ENCODE assay signal across 8 cellular contexts in the genomic region with DNA sequence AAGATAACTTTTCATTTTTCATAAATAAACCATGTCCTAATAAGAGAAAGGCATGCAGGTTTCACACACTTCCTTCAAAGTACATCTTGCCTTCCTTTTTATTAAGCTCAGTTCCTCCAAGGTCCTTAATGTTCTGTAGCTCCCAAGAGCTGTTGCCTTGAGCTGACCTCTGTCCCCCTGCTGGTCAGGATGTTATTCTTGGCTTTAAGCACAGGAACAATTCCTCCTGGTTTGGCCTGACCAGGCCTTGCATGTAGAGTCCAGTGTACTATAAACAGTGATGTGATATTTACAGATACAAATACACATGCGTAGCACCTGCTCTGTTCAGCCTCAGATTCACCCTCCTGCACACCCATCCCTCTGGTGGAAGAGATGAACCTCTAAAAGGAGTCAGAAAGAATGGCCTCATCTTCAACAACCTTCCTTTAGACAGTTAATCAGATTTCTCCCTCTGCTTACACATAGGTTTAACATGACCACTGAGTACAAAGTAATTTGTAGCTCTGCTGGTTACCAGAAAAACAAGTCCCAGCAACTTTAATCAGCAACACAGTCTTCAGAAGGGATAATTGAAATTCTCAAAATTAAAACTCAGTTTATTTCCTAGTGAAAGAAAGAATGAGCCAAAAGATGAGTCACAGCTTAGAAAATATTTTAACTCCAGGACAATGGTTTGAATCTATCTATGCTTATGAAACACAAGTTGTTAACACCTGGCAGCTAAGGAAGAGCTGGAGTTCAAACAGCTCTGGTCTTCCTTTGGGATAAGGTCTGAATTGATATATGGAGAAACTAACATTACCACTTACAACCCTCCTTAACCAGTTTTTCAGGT. TPM values are rescaled to one million over a fixed set of nuclear protein-coding genes. Genes with fewer than 3 reads are reported as not detected.
DNase-seq lines count a peak whose midpoint lies in the region; ATAC-seq and TF ChIP-seq lines count a peak whose summit lies in the region.

No MANE protein-coding gene starts in this region.

- H3K27ac ChIP-seq in testis = peak overlapping the region in 1 of 2 donors; percentile 81

- no peaks in the 10 kb centered on the region for H3K9me3 Mint-ChIP-seq in Calu3 (ENCODE audit: low read depth, unreplicated experiment)

- H3K4me1 Mint-ChIP-seq in Calu3 (ENCODE audit: low read depth, unreplicated experiment) = peaks cover 12% of the 10 kb centered on the region

- H3K4me3 Mint-ChIP-seq in Calu3 (ENCODE audit: low read depth, unreplicated experiment) = no peak overlapping the region

- no peak for ATAC-seq in HG03025 (IDR thresholded peaks at IDR 0.05; ENCODE audit: low FRiP score, unreplicated experiment)
- ATAC-seq in GM19397 (IDR thresholded peaks at IDR 0.05; ENCODE audit: unreplicated experiment) = no peak

- BruUV-seq in Calu3 (replicated peaks; lab: Mats Ljungman, UMichigan) = no TSS peak

- no peaks in the 10 kb centered on the region for H3K27me3 Mint-ChIP-seq in Calu3 (ENCODE audit: unreplicated experiment)

- H3K36me3 ChIP-seq in MG63 (no peaks in the 10 kb centered on the region; the same call in 1 of the 2 replicates), kidney epithelial cell (ENCODE audit: control insufficient read depth, insufficient read depth, low read length) (no peaks in the 10 kb centered on the region), testis (ENCODE audit: low read depth, missing control alignments) (no peaks in the 10 kb centered on the region)

- TF ChIP-seq CTCF in Calu3 (IDR thresholded peaks at IDR 0.05; ENCODE audit: unreplicated experiment) (peak; percentile 56), kidney epithelial cell (IDR thresholded peaks at IDR 0.05; ENCODE audit: insufficient read depth, low read length, poor library complexity, severe bottlenecking) (peak; percentile 41), testis (IDR thresholded peaks at IDR 0.05) (peak; percentile 46 to 59 (median 52))

- TF ChIP-seq POLR2A in testis (IDR thresholded peaks at IDR 0.05) = no peak

- 38 to 44% methylated on average over 1 of the region's 1 CpG for WGBS in testis, 2 donors

- no peaks in the 10 kb centered on the region for H3K36me3 Mint-ChIP-seq in Calu3 (ENCODE audit: insufficient read depth, unreplicated experiment)

- DNase-seq in Calu3 = peak; percentile 61
- peak; percentile 77 for DNase-seq in MG63
- DNase-seq in brain pericyte (ENCODE audit: low read depth, low spot score) = peak; percentile 94
- DNase-seq in kidney epithelial cell (ENCODE audit: low read depth) = no peak
- DNase-seq in testis = peak; percentile 77
- DNase-seq in OCI-M2 (lab: John Stamatoyannopoulos, UW; ENCODE audit: unreplicated experiment) = no peak

- H3K4me3 ChIP-seq in MG63 (no peak overlapping the region), kidney epithelial cell (ENCODE audit: low read depth, low read length) (no peak overlapping the region), testis (no peak overlapping the region)

- H3K27ac Mint-ChIP-seq in Calu3 (ENCODE audit: unreplicated experiment) = peak overlapping the region; percentile 63

- H3K9me3 ChIP-seq in MG63 (no peaks in the 10 kb centered on the region), testis (no peaks in the 10 kb centered on the region)

- CTCF ChIA-PET in Calu3 (lab: Charles Lee) = interaction anchor here (0.6 to 1.4 kb wide), 13 partner anchors 10 to 165 kb away, joined by 3 to 9 read pairs (median 4); partner anchors contain the start of genes PTPN9 and SIN3A

- intact Hi-C loops in Calu3 (cut with micrococcal nuclease; ENCODE audit: unreplicated experiment) = loop anchor here (5.0 kb wide), 1 partner anchor 515 kb away; no protein-coding TSS in a partner anchor
- intact Hi-C loops in testis (cut with DNase I; ENCODE audit: low total_unique reads) = no loop called here

- H3K4me1 ChIP-seq in testis = peaks cover 30% of the 10 kb centered on the region

- H3K27me3 ChIP-seq in MG63 = no peaks in the 10 kb centered on the region
- H3K27me3 ChIP-seq in kidney epithelial cell (ENCODE audit: control insufficient read depth, insufficient read depth, low read length) = no peaks in the 10 kb centered on the region
- H3K27me3 ChIP-seq in testis = no peaks in the 10 kb centered on the region

RNA-seq across cellular contexts. Expression of gene PTPN9, which starts 46.5 kb away (rescaled TPM):
- 30.8 and 31.1 TPM in 2 replicates for total RNA-seq in Calu3 (2022)
- total RNA-seq in MG63 (2014; rRNA removed; shearing (Covaris generic); ENCODE audit: low replicate concordance) = 11.3 and 17.6 TPM in 2 replicates
- total RNA-seq in kidney epithelial cell = 37.2 and 39.0 TPM in 2 replicates
- total RNA-seq in testis = 10 to 100 TPM; 14.1 to 16.3 TPM
- polyA plus RNA-seq in testis (ENCODE audit: insufficient read depth, low read depth, low replicate concordance) = 20.3 TPM

Comparison
In these comparisons a context has a peak if more than half of its experiments do, and no peak if none do; other contexts are left out.
1. DNase-seq: peak in Calu3 (single experiment), MG63 (single experiment), brain pericyte (single experiment) and testis (single experiment); none in kidney epithelial cell (single experiment) and OCI-M2 (single experiment).
2. Peak in every context shown above with its lines, with median percentiles within 50 percentile points of each other: CTCF ChIP-seq.